8 cellular contexts compared by ENCODE assay signal in the genomic region with DNA sequence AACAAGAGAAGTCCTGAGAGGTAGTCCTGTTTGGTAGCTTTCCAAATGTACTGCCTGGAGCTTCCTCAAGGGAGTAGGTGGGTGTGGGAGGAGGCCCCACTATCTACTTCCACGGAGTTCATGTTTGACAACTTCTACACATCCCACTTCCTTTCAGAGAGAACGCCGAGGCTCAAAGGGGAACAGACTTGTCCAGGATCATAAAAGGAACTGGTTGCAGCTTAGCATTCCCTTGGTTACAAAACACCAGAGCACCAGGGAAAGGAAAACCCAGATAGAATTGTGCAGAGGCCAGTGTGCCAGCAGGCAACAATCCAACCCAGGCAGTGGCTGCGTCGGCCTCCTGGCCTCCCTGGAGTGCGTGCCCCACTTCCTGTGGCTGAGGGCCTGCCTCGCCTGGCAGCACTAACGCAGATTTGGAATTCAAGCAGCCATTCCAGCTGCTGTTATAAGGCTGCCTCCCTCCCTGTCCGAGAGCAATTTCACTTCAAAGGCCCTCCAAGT. TPM values are rescaled to one million over a fixed set of nuclear protein-coding genes. Genes with fewer than 3 reads are reported as not detected.
DNase-seq lines count a peak whose midpoint lies in the region; ATAC-seq and TF ChIP-seq lines count a peak whose summit lies in the region.

No MANE protein-coding gene starts in this region.

- no peaks in the 10 kb centered on the region for H3K9me3 Mint-ChIP-seq in activated T-helper 17 cell treated with anti-CD3 and anti-CD28 coated beads, Interleukin-2, amount 50 U/mL, for 72 hours

- no peaks in the 10 kb centered on the region for H3K4me1 Mint-ChIP-seq in activated T-helper 17 cell treated with anti-CD3 and anti-CD28 coated beads, Interleukin-2, amount 50 U/mL, for 72 hours

- no peak overlapping the region for H3K4me3 Mint-ChIP-seq in activated T-helper 17 cell treated with anti-CD3 and anti-CD28 coated beads, Interleukin-2, amount 50 U/mL, for 72 hours

- H3K27ac Mint-ChIP-seq in activated T-helper 17 cell treated with anti-CD3 and anti-CD28 coated beads, Interleukin-2, amount 50 U/mL, for 72 hours: peak overlapping the region; percentile 50

- H3K27me3 Mint-ChIP-seq in activated T-helper 17 cell treated with anti-CD3 and anti-CD28 coated beads, Interleukin-2, amount 50 U/mL, for 72 hours: no peaks in the 10 kb centered on the region

- CTCF ChIA-PET in HEK293T (lab: Yijun Ruan, JAX): interaction anchor here (0.6 kb wide), 1 partner anchor 30 kb away, joined by 3 read pairs; no protein-coding TSS in a partner anchor

- POLR2A ChIA-PET in HEK293T (lab: Yijun Ruan, JAX): no interaction called here

- ATAC-seq in activated T-helper 17 cell treated with anti-CD3 and anti-CD28 coated beads, Interleukin-2, amount 50 U/mL, for 72 hours (replicated peaks): no peak

- DNase-seq in SKM-1 treated with dmso at 0.1 percent for 144 hours (lab: John Stamatoyannopoulos, UW; ENCODE audit: unreplicated experiment): peak; percentile 53
- DNase-seq in SKM-1 (lab: John Stamatoyannopoulos, UW; ENCODE audit: unreplicated experiment): no peak
- peak; percentile 46 for DNase-seq in iPS-NIHi11 (ENCODE audit: low spot score)
- peak; percentile 66 for DNase-seq in ureter (ENCODE audit: low spot score)
- DNase-seq in activated CD8-positive, alpha-beta memory T cell treated with anti-CD3 and anti-CD28 coated beads, Interleukin-2, amount 50 U/mL, for 4 hours: no peak
- DNase-seq in cortex of kidney (lab: John Stamatoyannopoulos, UW): no peak
- DNase-seq in HEK293T (ENCODE audit: extremely low spot score): no peak

- H3K36me3 Mint-ChIP-seq in activated T-helper 17 cell treated with anti-CD3 and anti-CD28 coated beads, Interleukin-2, amount 50 U/mL, for 72 hours (ENCODE audit: low read depth): peaks cover 22% of the 10 kb centered on the region

TF ChIP-seq in HEK293T, 16 proteins besides CTCF, POLR2A, EP300 and RAD21:
- TF ChIP-seq, protein P1, sequence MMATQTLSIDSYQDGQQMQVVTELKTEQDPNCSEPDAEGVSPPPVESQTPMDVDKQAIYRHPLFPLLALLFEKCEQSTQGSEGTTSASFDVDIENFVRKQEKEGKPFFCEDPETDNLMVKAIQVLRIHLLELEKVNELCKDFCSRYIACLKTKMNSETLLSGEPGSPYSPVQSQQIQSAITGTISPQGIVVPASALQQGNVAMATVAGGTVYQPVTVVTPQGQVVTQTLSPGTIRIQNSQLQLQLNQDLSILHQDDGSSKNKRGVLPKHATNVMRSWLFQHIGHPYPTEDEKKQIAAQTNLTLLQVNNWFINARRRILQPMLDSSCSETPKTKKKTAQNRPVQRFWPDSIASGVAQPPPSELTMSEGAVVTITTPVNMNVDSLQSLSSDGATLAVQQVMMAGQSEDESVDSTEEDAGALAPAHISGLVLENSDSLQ (IDR thresholded peaks at IDR 0.05): no peak
- TF ChIP-seq L3MBTL2 (conservative IDR thresholded peaks at IDR 0.05) (no peak), ZNF384 (IDR thresholded peaks at IDR 0.05) (no peak), FOXK2 (IDR thresholded peaks at IDR 0.05) (no peak), ARNT (IDR thresholded peaks at IDR 0.05) (no peak), CTBP1 (IDR thresholded peaks at IDR 0.05; ENCODE audit: borderline replicate concordance) (no peak), LEF1 (IDR thresholded peaks at IDR 0.05; ENCODE audit: borderline replicate concordance) (no peak), SUZ12 (IDR thresholded peaks at IDR 0.05) (no peak), FOXM1 (IDR thresholded peaks at IDR 0.05; ENCODE audit: borderline replicate concordance) (no peak), NFRKB (IDR thresholded peaks at IDR 0.05) (no peak), TARDBP (IDR thresholded peaks at IDR 0.05) (no peak), FOXA1 (IDR thresholded peaks at IDR 0.05) (no peak), BHLHE40 (IDR thresholded peaks at IDR 0.05; ENCODE audit: borderline replicate concordance) (no peak), SP1 (IDR thresholded peaks at IDR 0.05) (no peak), ELF4 (IDR thresholded peaks at IDR 0.05) (no peak), HDGF (IDR thresholded peaks at IDR 0.05; ENCODE audit: borderline replicate concordance) (no peak)
TF ChIP-seq in HEK293T: peak in this region for 0.

RNA-seq across cellular contexts. Expression of a gene that starts 4.2 kb away (rescaled TPM):
- 1 to 10 TPM in 1 of 2 donors, under 1 TPM in 1; 0.45 to 6.0 TPM for total RNA-seq in activated T-helper 17 cell treated with anti-CD3 and anti-CD28 coated beads, Interleukin-2, amount 50 U/mL, for 72 hours
- total RNA-seq in ureter: 47.0 TPM

Comparison
In these comparisons a context has a peak if more than half of its experiments do, and no peak if none do; other contexts are left out.
1. DNase-seq: peak in SKM-1 treated with dmso at 0.1 percent for 144 hours (single experiment), iPS-NIHi11 (single experiment) and ureter (single experiment); none in SKM-1 (single experiment), activated CD8-positive, alpha-beta memory T cell treated with anti-CD3 and anti-CD28 coated beads, Interleukin-2, amount 50 U/mL, for 4 hours (single experiment), cortex of kidney (single experiment) and HEK293T (single experiment).